In genomic region chr16:81755915-81756644, GRCh38 we compare ENCODE assay signal across 12 cellular contexts. TPM values are rescaled to one million over a fixed set of nuclear protein-coding genes. Genes with fewer than 3 reads are reported as not detected.
A peak's percentile ranks its signal among the peaks of the same experiment; 100 is the strongest.
DNase-seq lines count a peak whose midpoint lies in the region; ATAC-seq and TF ChIP-seq lines count a peak whose summit lies in the region.
"Had no signal": no experiment of that assay in that cellular context is flagged by ENCODE, and none has a peak within 500 bp of the region (broad histone marks: within the 10 kb centered on the region; RNA-seq: fewer than 3 reads in every experiment).

No MANE protein-coding gene starts in this region.

- peaks cover 66% of the 10 kb centered on the region for H3K4me1 Mint-ChIP-seq in activated B cell treated with CpG ODN at 0.5 μM for 24 hours
- peaks cover 8% of the 10 kb centered on the region for H3K4me1 Mint-ChIP-seq in stimulated activated effector memory CD8-positive, alpha-beta T cell treated with anti-CD3 and anti-CD28 coated beads, Interleukin-12 subunit alpha, Interleukin-12 subunit beta, amount 100 ng/mL, for 72 hours

- ATAC-seq in activated B cell treated with CpG ODN at 0.5 μM for 24 hours (ENCODE audit: low read depth) (no peak), left colon (peak; percentile 33)
- no peak for ATAC-seq in stimulated activated effector memory CD8-positive, alpha-beta T cell treated with anti-CD3 and anti-CD28 coated beads, Interleukin-12 subunit alpha, Interleukin-12 subunit beta, amount 100 ng/mL, for 72 hours
- ATAC-seq: activated naive CD4-positive, alpha-beta T cell treated with anti-CD3 and anti-CD28 coated beads, Interleukin-2, amount 50 U/mL, for 72 hours had no signal

- H3K9me3 Mint-ChIP-seq in activated B cell treated with CpG ODN at 0.5 μM for 24 hours, result no peaks in the 10 kb centered on the region
- H3K9me3 Mint-ChIP-seq in stimulated activated effector memory CD8-positive, alpha-beta T cell treated with anti-CD3 and anti-CD28 coated beads, Interleukin-12 subunit alpha, Interleukin-12 subunit beta, amount 100 ng/mL, for 72 hours, result no peaks in the 10 kb centered on the region
- H3K9me3 Mint-ChIP-seq: activated naive CD4-positive, alpha-beta T cell treated with anti-CD3 and anti-CD28 coated beads, Interleukin-2, amount 50 U/mL, for 72 hours had no signal

- TF ChIP-seq CTCF in activated B cell treated with CpG ODN at 0.5 μM for 24 hours (IDR thresholded peaks at IDR 0.05), result no peak

- no peak overlapping the region for H3K4me3 Mint-ChIP-seq in activated B cell treated with CpG ODN at 0.5 μM for 24 hours
- no peak overlapping the region for H3K4me3 Mint-ChIP-seq in stimulated activated effector memory CD8-positive, alpha-beta T cell treated with anti-CD3 and anti-CD28 coated beads, Interleukin-12 subunit alpha, Interleukin-12 subunit beta, amount 100 ng/mL, for 72 hours

- peak overlapping the region; percentile 36 for H3K27ac Mint-ChIP-seq in activated B cell treated with CpG ODN at 0.5 μM for 24 hours
- peak overlapping the region; percentile 83 for H3K27ac Mint-ChIP-seq in stimulated activated effector memory CD8-positive, alpha-beta T cell treated with anti-CD3 and anti-CD28 coated beads, Interleukin-12 subunit alpha, Interleukin-12 subunit beta, amount 100 ng/mL, for 72 hours
- H3K27ac Mint-ChIP-seq: activated naive CD4-positive, alpha-beta T cell treated with anti-CD3 and anti-CD28 coated beads, Interleukin-2, amount 50 U/mL, for 72 hours had no signal

- H3K36me3 Mint-ChIP-seq in activated B cell treated with CpG ODN at 0.5 μM for 24 hours (ENCODE audit: low read depth), result peaks cover 27% of the 10 kb centered on the region
- H3K36me3 Mint-ChIP-seq in stimulated activated effector memory CD8-positive, alpha-beta T cell treated with anti-CD3 and anti-CD28 coated beads, Interleukin-12 subunit alpha, Interleukin-12 subunit beta, amount 100 ng/mL, for 72 hours, result no peaks in the 10 kb centered on the region
- H3K36me3 Mint-ChIP-seq: activated naive CD4-positive, alpha-beta T cell treated with anti-CD3 and anti-CD28 coated beads, Interleukin-2, amount 50 U/mL, for 72 hours had no signal

- DNase-seq in Kasumi-1 (lab: John Stamatoyannopoulos, UW), result peak; percentile 96
- no peak for DNase-seq in activated B cell treated with CpG ODN at 0.5 μM for 24 hours
- DNase-seq in left colon, result no peak
- no peak for DNase-seq in stimulated activated effector memory CD8-positive, alpha-beta T cell treated with anti-CD3 and anti-CD28 coated beads, Interleukin-12 subunit alpha, Interleukin-12 subunit beta, amount 100 ng/mL, for 72 hours (ENCODE audit: low spot score in 2 of 2)
- no peak for DNase-seq in SIG-M5 treated with dmso at 0.1 percent for 504 hours (lab: John Stamatoyannopoulos, UW; ENCODE audit: unreplicated experiment)
- no peak for DNase-seq in NCI-H1048 (lab: John Stamatoyannopoulos, UW)
- no peak for DNase-seq in GM19240 (ENCODE audit: insufficient read length, low spot score)
- DNase-seq: dorsolateral prefrontal cortex, glutamatergic neuron, NCI-H1417, NCI-H748 treated with DMSO at 0.1 percent for 48 hours had no signal

- CTCF ChIA-PET in activated B cell treated with CpG ODN at 0.5 μM for 24 hours (lab: Charles Lee), result interaction anchor here (0.8 to 2.5 kb wide), 4 partner anchors 11 to 117 kb away, joined by 3 to 8 read pairs (median 3); no protein-coding TSS in a partner anchor

- POLR2A ChIA-PET in activated B cell treated with CpG ODN at 0.5 μM for 24 hours (lab: Charles Lee), result interaction anchor here (0.6 to 3.2 kb wide), 14 partner anchors 11 to 101 kb away, joined by 3 to 21 read pairs (median 5); partner anchors contain the start of gene PLCG2

- intact Hi-C loops in activated B cell treated with CpG ODN at 0.5 μM for 24 hours (cut with micrococcal nuclease) (loop anchor here (1.0 kb wide), 1 partner anchor 15 kb away; no protein-coding TSS in a partner anchor), left colon (cut with DNase I, micrococcal nuclease) (no loop called here)

- H3K27me3 Mint-ChIP-seq in activated B cell treated with CpG ODN at 0.5 μM for 24 hours, result no peaks in the 10 kb centered on the region

RNA-seq across cellular contexts. Expression of gene PLCG2, which starts 23.0 kb away (rescaled TPM):
- total RNA-seq in activated B cell treated with CpG ODN at 0.5 μM for 24 hours, result 449 and 525 TPM in 2 replicates
- total RNA-seq in left colon, result 10 to 100 TPM; 16.7 to 20.0 TPM

Comparison
In these comparisons a context has a peak if more than half of its experiments do, and no peak if none do; other contexts are left out.
1. DNase-seq: peak in Kasumi-1 (2 of 2); none in activated B cell treated with CpG ODN at 0.5 μM for 24 hours (single experiment), left colon (0 of 2), stimulated activated effector memory CD8-positive, alpha-beta T cell treated with anti-CD3 and anti-CD28 coated beads, Interleukin-12 subunit alpha, Interleukin-12 subunit beta, amount 100 ng/mL, for 72 hours (0 of 2), SIG-M5 treated with dmso at 0.1 percent for 504 hours (single experiment), NCI-H1048 (single experiment) and GM19240 (single experiment).
2. RNA of gene PLCG2, which starts 23.0 kb away (total RNA-seq): 449 to 525 TPM in activated B cell treated with CpG ODN at 0.5 μM for 24 hours; 16.7 to 20.0 TPM in left colon; every median in the first group is over 10 times any median in the second.